In genomic region chr2:14907014-14907612, GRCh38 we compare ENCODE assay signal across 12 cellular contexts.
DNase-seq lines count a peak whose midpoint lies in the region; ATAC-seq and FAIRE-seq lines count a peak whose summit lies in the region.
"Had no signal": no experiment of that assay in that cellular context is flagged by ENCODE, and none has a peak within 500 bp of the region (broad histone marks: within the 10 kb centered on the region; RNA-seq: fewer than 3 reads in every experiment).

No MANE protein-coding gene starts in this region.

- FAIRE-seq in small intestine (lab: Jason Lieb, UNC): no peak

- H3K36me3 ChIP-seq in small intestine (ENCODE audit: control insufficient read depth in 2 of 2, insufficient read depth in 2 of 2, low read length in 2 of 2): no peaks in the 10 kb centered on the region

- no peaks in the 10 kb centered on the region for H3K27me3 ChIP-seq in small intestine (ENCODE audit: control insufficient read depth in 2 of 2, insufficient read depth in 2 of 2, low read length in 2 of 2)

- no peak for ATAC-seq in stimulated activated naive CD8-positive, alpha-beta T cell treated with anti-CD3 and anti-CD28 coated beads, Interleukin-15, amount 100 ng/mL, for 72 hours
- no peak for ATAC-seq in HG03521 (IDR thresholded peaks at IDR 0.05; ENCODE audit: unreplicated experiment)
- ATAC-seq: stimulated activated naive CD8-positive, alpha-beta T cell treated with anti-CD3 and anti-CD28 coated beads, Interleukin-15, Interleukin-2, amounts not matched to agents 100 U/mL and 50 U/mL, for 24 hours had no signal

- peaks cover 9% of the 10 kb centered on the region for H3K27me3 Mint-ChIP-seq in stimulated activated naive CD8-positive, alpha-beta T cell treated with anti-CD3 and anti-CD28 coated beads, Interleukin-15, amount 100 ng/mL, for 72 hours
- H3K27me3 Mint-ChIP-seq: activated CD4-positive, alpha-beta memory T cell treated with anti-CD3 and anti-CD28 coated beads for 36 hours; memory B cell had no signal

- peak overlapping the region in 1 of 2 donors; percentile 8 for H3K27ac ChIP-seq in small intestine (ENCODE audit: low read depth in 1 of 2, low read length in 1 of 2)

- H3K9me3 Mint-ChIP-seq in stimulated activated naive CD8-positive, alpha-beta T cell treated with anti-CD3 and anti-CD28 coated beads, Interleukin-15, amount 100 ng/mL, for 72 hours: no peaks in the 10 kb centered on the region
- H3K9me3 Mint-ChIP-seq: activated CD4-positive, alpha-beta memory T cell treated with anti-CD3 and anti-CD28 coated beads for 36 hours; memory B cell had no signal

- no peaks in the 10 kb centered on the region for H3K9me3 ChIP-seq in small intestine (ENCODE audit: control insufficient read depth, low read depth)

- H3K4me3 Mint-ChIP-seq in stimulated activated naive CD8-positive, alpha-beta T cell treated with anti-CD3 and anti-CD28 coated beads, Interleukin-15, amount 100 ng/mL, for 72 hours: no peak overlapping the region
- H3K4me3 Mint-ChIP-seq: activated CD4-positive, alpha-beta memory T cell treated with anti-CD3 and anti-CD28 coated beads for 36 hours; memory B cell had no signal

- H3K27ac Mint-ChIP-seq in stimulated activated naive CD8-positive, alpha-beta T cell treated with anti-CD3 and anti-CD28 coated beads, Interleukin-15, amount 100 ng/mL, for 72 hours: no peak overlapping the region
- H3K27ac Mint-ChIP-seq: activated CD4-positive, alpha-beta memory T cell treated with anti-CD3 and anti-CD28 coated beads for 36 hours; memory B cell had no signal

- no peaks in the 10 kb centered on the region for H3K4me1 Mint-ChIP-seq in stimulated activated naive CD8-positive, alpha-beta T cell treated with anti-CD3 and anti-CD28 coated beads, Interleukin-15, amount 100 ng/mL, for 72 hours
- H3K4me1 Mint-ChIP-seq: memory B cell had no signal

- WGBS in small intestine, 3 donors: 69 to 74% (median 69%) methylated on average over 8 of the region's 8 CpGs

- H3K4me1 ChIP-seq in small intestine (ENCODE audit: control insufficient read depth in 2 of 2, insufficient read depth in 1 of 2, low read depth in 1 of 2, low read length in 1 of 2): no peaks in the 10 kb centered on the region

- H3K4me3 ChIP-seq in small intestine (ENCODE audit: low read depth in 1 of 2, low read length in 2 of 2): no peak overlapping the region

- DNase-seq in SIG-M5 treated with dmso at 0.1 percent for 504 hours (lab: John Stamatoyannopoulos, UW; ENCODE audit: unreplicated experiment) (peak; percentile 61), SIG-M5 (lab: John Stamatoyannopoulos, UW) (no peak), NCI-H510A (lab: John Stamatoyannopoulos, UW) (peak; percentile 12), UCSD-AML1 (lab: John Stamatoyannopoulos, UW; ENCODE audit: unreplicated experiment) (peak; percentile 26), small intestine (peak; percentile 16), cerebellar cortex (ENCODE audit: low spot score) (no peak)
- DNase-seq in stimulated activated naive CD8-positive, alpha-beta T cell treated with anti-CD3 and anti-CD28 coated beads, Interleukin-15, amount 100 ng/mL, for 72 hours: no peak
- DNase-seq: activated CD4-positive, alpha-beta memory T cell treated with anti-CD3 and anti-CD28 coated beads for 36 hours; amygdala; stimulated activated naive CD8-positive, alpha-beta T cell treated with anti-CD3 and anti-CD28 coated beads, Interleukin-15, Interleukin-2, amounts not matched to agents 100 U/mL and 50 U/mL, for 24 hours had no signal

Comparison
In these comparisons a context has a peak if more than half of its experiments do, and no peak if none do; other contexts are left out.
1. DNase-seq: peak in SIG-M5 treated with dmso at 0.1 percent for 504 hours (single experiment), NCI-H510A (single experiment), UCSD-AML1 (single experiment) and small intestine (single experiment); none in SIG-M5 (single experiment), stimulated activated naive CD8-positive, alpha-beta T cell treated with anti-CD3 and anti-CD28 coated beads, Interleukin-15, amount 100 ng/mL, for 72 hours (0 of 2) and cerebellar cortex (single experiment).